In genomic region chr19:10691883-10692282, GRCh38 we compare ENCODE assay signal across 2 cellular contexts.
A peak's percentile ranks its signal among the peaks of the same experiment; 100 is the strongest.
TF ChIP-seq lines count a peak whose summit lies in the region.

No MANE protein-coding gene starts in this region.

TF ChIP-seq in GM23338, 12 proteins besides CTCF, POLR2A, EP300 and RAD21:
- no peak for TF ChIP-seq JUNB (IDR thresholded peaks at IDR 0.05; ENCODE audit: unreplicated experiment)
- no peak for TF ChIP-seq ETS1 (IDR thresholded peaks at IDR 0.05)
- no peak for TF ChIP-seq NANOG (IDR thresholded peaks at IDR 0.05; ENCODE audit: borderline replicate concordance)
- peak; percentile 12; the same call in 1 of the 2 replicates for TF ChIP-seq POLR2AphosphoS5 (IDR thresholded peaks at IDR 0.05; ENCODE audit: low read depth)
- no peak for TF ChIP-seq EZH2 (IDR thresholded peaks at IDR 0.05; ENCODE audit: low read depth, unreplicated experiment)

TF ChIP-seq in GM12878, 131 proteins besides CTCF, POLR2A, EP300 and RAD21:
- TF ChIP-seq E2F8 (IDR thresholded peaks at IDR 0.05; ENCODE audit: low read depth, partially characterized antibody) (no peak), SUZ12 (IDR thresholded peaks at IDR 0.05; ENCODE audit: unreplicated experiment) (no peak), SMAD5 (IDR thresholded peaks at IDR 0.05; ENCODE audit: low read depth) (0 out of 2 replicates have a peak, but pooled peaks have one; percentile 40), BCL11A (IDR thresholded peaks at IDR 0.05; ENCODE audit: low read depth, low read length) (no peak), ZZZ3 (IDR thresholded peaks at IDR 0.05; ENCODE audit: control insufficient read depth, insufficient read length, low read depth) (no peak), CEBPB (IDR thresholded peaks at IDR 0.05; ENCODE audit: borderline replicate concordance in 1 of 2, low read depth in 2 of 2, low read length in 2 of 2) (no peak), BCLAF1 (IDR thresholded peaks at IDR 0.05) (no peak)
